ENCODE assay signal across 26 cellular contexts in genomic region chr3:13618836-13619235, GRCh38.
"Had no signal": no experiment of that assay in that cellular context is flagged by ENCODE, and none has a peak within 500 bp of the region (broad histone marks: within the 10 kb centered on the region; RNA-seq: fewer than 3 reads in every experiment).

No MANE protein-coding gene starts in this region.

- H3K4me1 ChIP-seq: adrenal gland, body of pancreas had no signal

- H3K36me3 ChIP-seq: adrenal gland had no signal

- H3K27me3 ChIP-seq: adrenal gland, body of pancreas, dorsolateral prefrontal cortex had no signal

- FAIRE-seq: frontal cortex had no signal

- DNase-seq: activated CD4-positive, alpha-beta memory T cell treated with anti-CD3 and anti-CD28 coated beads for 36 hours; activated CD4-positive, alpha-beta T cell treated with anti-CD3 and anti-CD28 coated beads for 36 hours; activated CD4-positive, alpha-beta T cell treated with anti-CD3 and anti-CD28 coated beads, Interleukin-2, amount 10 ng/mL, durations not matched to agents 24 days and 14 days; activated CD4-positive, CD25-positive, alpha-beta regulatory T cell; activated CD4-positive, CD25-positive, alpha-beta regulatory T cell treated with anti-CD3 and anti-CD28 coated beads, Interleukin-2, amount 50 U/mL, for 72 hours; activated CD8-positive, alpha-beta memory T cell treated with anti-CD3 and anti-CD28 coated beads, Interleukin-2, amount 10 ng/mL, durations not matched to agents 7 days and 5 days; activated CD8-positive, alpha-beta memory T cell treated with anti-CD3 and anti-CD28 coated beads, Interleukin-2, amount 50 U/mL, for 4 hours; activated CD8-positive, alpha-beta T cell treated with anti-CD3 and anti-CD28 coated beads, Interleukin-2, amount 10 ng/mL, durations not matched to agents 7 days and 5 days; activated effector memory CD4-positive, alpha-beta T cell treated with anti-CD3 and anti-CD28 coated beads, Interleukin-2, amount 50 U/mL, for 16 hours; activated naive CD4-positive, alpha-beta T cell treated with anti-CD3 and anti-CD28 coated beads for 36 hours; activated naive CD8-positive, alpha-beta T cell treated with anti-CD3 and anti-CD28 coated beads for 36 hours; activated naive CD8-positive, alpha-beta T cell treated with anti-CD3 and anti-CD28 coated beads, Interleukin-2, amount 50 U/mL, for 24 hours; activated T-cell treated with anti-CD3 and anti-CD28 coated beads, Interleukin-2, amount 50 U/mL, for 1 hour; activated T-cell treated with anti-CD3 and anti-CD28 coated beads, Interleukin-2, amount 50 U/mL, for 48 hours; adrenal gland; amygdala; body of pancreas; cerebellar nuclear complex; effector memory CD4-positive, alpha-beta T cell; endodermal cell; foreskin fibroblast; T-helper 2 cell had no signal

- ATAC-seq: activated CD4-positive, alpha-beta T cell treated with anti-CD3 and anti-CD28 coated beads for 36 hours; activated CD8-positive, alpha-beta memory T cell treated with anti-CD3 and anti-CD28 coated beads, Interleukin-2, amount 10 ng/mL, durations not matched to agents 7 days and 5 days; activated CD8-positive, alpha-beta T cell treated with anti-CD3 and anti-CD28 coated beads, Interleukin-2, amount 10 ng/mL, durations not matched to agents 7 days and 5 days; activated naive CD8-positive, alpha-beta T cell treated with anti-CD3 and anti-CD28 coated beads, Interleukin-2, amount 50 U/mL, for 24 hours; body of pancreas; esophagus mucosa had no signal

- H3K9me3 ChIP-seq: adrenal gland, body of pancreas had no signal

- H3K4me3 ChIP-seq: adrenal gland, body of pancreas, coronary artery, dorsolateral prefrontal cortex had no signal

- H3K27ac ChIP-seq: adrenal gland, body of pancreas, coronary artery, dorsolateral prefrontal cortex had no signal
